In genomic region chr14:100065942-100066574, GRCh38 we compare ENCODE assay signal across 9 cellular contexts. TPM values are rescaled to one million over a fixed set of nuclear protein-coding genes. Genes with fewer than 3 reads are reported as not detected.
DNase-seq lines count a peak whose midpoint lies in the region; ATAC-seq and TF ChIP-seq lines count a peak whose summit lies in the region.
"Had no signal": no experiment of that assay in that cellular context is flagged by ENCODE, and none has a peak within 500 bp of the region (broad histone marks: within the 10 kb centered on the region; RNA-seq: fewer than 3 reads in every experiment).

No MANE protein-coding gene starts in this region.

- H3K4me3 ChIP-seq in left lung (peak overlapping the region; percentile 2 to 25), suprapubic skin (peak overlapping the region; percentile 16)

- intact Hi-C loops in left lung (cut with DNase I) = no loop called here

- CTCF ChIA-PET in activated CD8-positive, alpha-beta memory T cell treated with anti-CD3 and anti-CD28 coated beads, Interleukin-2, amount 10 ng/mL, durations not matched to agents 7 days and 5 days (lab: Charles Lee) = interaction anchor here (1.3 to 25.9 kb wide), 7 partner anchors 5 to 580 kb away, joined by 3 to 607 read pairs (median 22); partner anchors contain the start of gene EVL

- ATAC-seq in GM19395 (IDR thresholded peaks at IDR 0.05; ENCODE audit: unreplicated experiment) = peak; percentile 35
- ATAC-seq in HG03521 (IDR thresholded peaks at IDR 0.05; ENCODE audit: unreplicated experiment) = peak; percentile 27
- peak; percentile 11 for ATAC-seq in activated CD8-positive, alpha-beta memory T cell treated with anti-CD3 and anti-CD28 coated beads, Interleukin-2, amount 10 ng/mL, durations not matched to agents 7 days and 5 days
- peak; percentile 62 for ATAC-seq in left lung
- no peak for ATAC-seq in omental fat pad (ENCODE audit: low FRiP score)

- H3K36me3 ChIP-seq in left lung = no peaks in the 10 kb centered on the region
- no peaks in the 10 kb centered on the region for H3K36me3 ChIP-seq in suprapubic skin

- H3K27ac Mint-ChIP-seq in activated CD8-positive, alpha-beta memory T cell treated with anti-CD3 and anti-CD28 coated beads, Interleukin-2, amount 10 ng/mL, durations not matched to agents 7 days and 5 days = peak overlapping the region; percentile 99

- peak overlapping the region; percentile 97 for H3K4me3 Mint-ChIP-seq in activated CD8-positive, alpha-beta memory T cell treated with anti-CD3 and anti-CD28 coated beads, Interleukin-2, amount 10 ng/mL, durations not matched to agents 7 days and 5 days
- H3K4me3 Mint-ChIP-seq: nephron had no signal

- peak; percentile 94 for DNase-seq in activated CD8-positive, alpha-beta memory T cell treated with anti-CD3 and anti-CD28 coated beads, Interleukin-2, amount 10 ng/mL, durations not matched to agents 7 days and 5 days
- DNase-seq in left lung = peak in 1 of 2 donors; percentile 47
- no peak for DNase-seq in suprapubic skin (ENCODE audit: low spot score in 2 of 2)
- no peak for DNase-seq in omental fat pad (ENCODE audit: low spot score)
- no peak for DNase-seq in NCI-H2107 treated with DMSO at 0.1 percent for 48 hours (lab: John Stamatoyannopoulos, UW; ENCODE audit: unreplicated experiment)
- DNase-seq in AG20443 (ENCODE audit: low spot score) = no peak

- no peaks in the 10 kb centered on the region for H3K9me3 ChIP-seq in left lung
- H3K9me3 ChIP-seq in suprapubic skin = no peaks in the 10 kb centered on the region

- H3K27ac ChIP-seq in left lung = peak overlapping the region; percentile 69 to 88
- peak overlapping the region; percentile 47 for H3K27ac ChIP-seq in suprapubic skin

- TF ChIP-seq POLR2A in suprapubic skin (IDR thresholded peaks at IDR 0.05) = no peak

- TF ChIP-seq CTCF in left lung (IDR thresholded peaks at IDR 0.05) (no peak), suprapubic skin (IDR thresholded peaks at IDR 0.05) (no peak), omental fat pad (IDR thresholded peaks at IDR 0.05) (no peak)

- H3K4me1 ChIP-seq in left lung (peaks cover 12 to 55% of the 10 kb centered on the region in 2 donors), suprapubic skin (peaks cover 36% of the 10 kb centered on the region)

- H3K27me3 Mint-ChIP-seq in activated CD8-positive, alpha-beta memory T cell treated with anti-CD3 and anti-CD28 coated beads, Interleukin-2, amount 10 ng/mL, durations not matched to agents 7 days and 5 days = no peaks in the 10 kb centered on the region

- no peaks in the 10 kb centered on the region for H3K9me3 Mint-ChIP-seq in activated CD8-positive, alpha-beta memory T cell treated with anti-CD3 and anti-CD28 coated beads, Interleukin-2, amount 10 ng/mL, durations not matched to agents 7 days and 5 days (ENCODE audit: low read depth)
- H3K9me3 Mint-ChIP-seq: nephron had no signal

- no peak for TF ChIP-seq EP300 in suprapubic skin (IDR thresholded peaks at IDR 0.05)

- H3K36me3 Mint-ChIP-seq in activated CD8-positive, alpha-beta memory T cell treated with anti-CD3 and anti-CD28 coated beads, Interleukin-2, amount 10 ng/mL, durations not matched to agents 7 days and 5 days = peaks cover 50% of the 10 kb centered on the region

- H3K4me1 Mint-ChIP-seq in activated CD8-positive, alpha-beta memory T cell treated with anti-CD3 and anti-CD28 coated beads, Interleukin-2, amount 10 ng/mL, durations not matched to agents 7 days and 5 days = peaks cover 55% of the 10 kb centered on the region

- H3K27me3 ChIP-seq in left lung = no peaks in the 10 kb centered on the region
- no peaks in the 10 kb centered on the region for H3K27me3 ChIP-seq in suprapubic skin

- WGBS in suprapubic skin = 64% methylated on average over 10 of the region's 10 CpGs

RNA-seq across cellular contexts. Expression of gene EVL, which starts 0.8 kb away (rescaled TPM):
- 100 to 1,000 TPM; 774 to 910 TPM for total RNA-seq in activated CD8-positive, alpha-beta memory T cell treated with anti-CD3 and anti-CD28 coated beads, Interleukin-2, amount 10 ng/mL, durations not matched to agents 7 days and 5 days
- total RNA-seq in left lung (10 to 100 TPM; 60.2 to 84.5 TPM), suprapubic skin (10 to 100 TPM; 48.8 to 80.0 (median 61.4) TPM), omental fat pad (100 to 1,000 TPM in 1 of 4 donors, 10 to 100 TPM in 3; 33.7 to 148 (median 56.1) TPM)

Comparison
In these comparisons a context has a peak if more than half of its experiments do, and no peak if none do; other contexts are left out.
1. RNA of gene EVL, which starts 0.8 kb away (total RNA-seq): 774 to 910 TPM in activated CD8-positive, alpha-beta memory T cell treated with anti-CD3 and anti-CD28 coated beads, Interleukin-2, amount 10 ng/mL, durations not matched to agents 7 days and 5 days; 60.2 to 84.5 TPM in left lung, 33.7 to 148 TPM in omental fat pad and 48.8 to 80.0 TPM in suprapubic skin; every median in the first group is over 4 times any median in the second.